In genomic region chr12:118373628-118374027, GRCh38 we compare ENCODE assay signal across 8 cellular contexts. TPM values are rescaled to one million over a fixed set of nuclear protein-coding genes. Genes with fewer than 3 reads are reported as not detected.
DNase-seq lines count a peak whose midpoint lies in the region; ATAC-seq, FAIRE-seq and TF ChIP-seq lines count a peak whose summit lies in the region.

No MANE protein-coding gene starts in this region.

- TF ChIP-seq POLR2A in H1 (IDR thresholded peaks at IDR 0.05; ENCODE audit: control extremely low read depth in 1 of 2, low read depth in 2 of 2, low read length in 2 of 2): no peak

- H4K5ac ChIP-seq in H1 (ENCODE audit: insufficient read length, low read depth, low read length): no peak overlapping the region

- H4K8ac ChIP-seq in H1 (ENCODE audit: extremely low read depth, insufficient read depth, low read length): no peak overlapping the region

- H3K18ac ChIP-seq in H1 (ENCODE audit: extremely low read depth, low read length): no peak overlapping the region

- no peak overlapping the region for H3K23ac ChIP-seq in H1 (ENCODE audit: insufficient read length)

- H3K4me3 ChIP-seq in NT2/D1 (ENCODE audit: insufficient read length, low read depth): peak overlapping the region; percentile 49
- H3K4me3 ChIP-seq in H1 (ENCODE audit: extremely low read depth in 1 of 4, insufficient read depth in 2 of 4, low read depth in 3 of 4, low read length in 4 of 4): peak overlapping the region; percentile 48 to 97 (median 62); a peak in 7 of 8 replicates
- peak overlapping the region; percentile 95 for H3K4me3 ChIP-seq in neuron (ENCODE audit: low read length)

- WGBS in H1 (ENCODE audit: extremely low coverage in 1 of 2, insufficient coverage in 1 of 2, insufficient read length in 1 of 2, insufficient replicate concordance in 2 of 2, low coverage in 1 of 2, low lambda C conversion rate in 2 of 2, missing lambda C conversion rate in 1 of 2), 2 experiments: 86% methylated on average over 5 of the region's 5 CpGs; no CpG with 5 or more reads in 1 of the 2 experiments

- CTCF ChIA-PET in H1 (lab: Charles Lee; ENCODE audit: partially characterized antibody): interaction anchor here (0.5 to 7.4 kb wide), 5 partner anchors 19 to 356 kb away, joined by 3 to 120 read pairs (median 3); no protein-coding TSS in a partner anchor

- TF ChIP-seq RAD21 in H1 (IDR thresholded peaks at IDR 0.05 in 1 of 2, conservative IDR thresholded peaks at IDR 0.05 in 1 of 2; ENCODE audit: low read depth in 2 of 2, low read length in 2 of 2): no peak

- no peak overlapping the region for H2AFZ ChIP-seq in H1 (ENCODE audit: low read length)
- H2AFZ ChIP-seq in neuron (ENCODE audit: low read depth, low read length): peak overlapping the region; percentile 68

- peak overlapping the region in 6 of 7 donors; percentile 86 to 96 (median 94) for H3K27ac Mint-ChIP-seq in CD14-positive monocyte

- peaks cover 3 to 18% of the 10 kb centered on the region in 2 experiments for H3K79me2 ChIP-seq in H1 (ENCODE audit: control insufficient read depth in 1 of 2, insufficient read depth in 2 of 2, low read length in 2 of 2)

- 0 out of 2 replicates have a peak, but pooled peaks cover 3% of the 10 kb centered on the region for H3K79me1 ChIP-seq in H1 (ENCODE audit: low read depth, low read length)

- peaks cover 0 to 3% (median 0%) of the 10 kb centered on the region in 7 donors for H3K9me3 Mint-ChIP-seq in CD14-positive monocyte

- POLR2A ChIA-PET in H1 (lab: Charles Lee; ENCODE audit: partially characterized antibody): interaction anchor here (0.6 to 1.5 kb wide), 4 partner anchors 161 to 238 kb away, joined by 3 read pairs; partner anchors contain the start of gene PEBP1

- TF ChIP-seq CTCF in CD14-positive monocyte (IDR thresholded peaks at IDR 0.05) (no peak), H1 (IDR thresholded peaks at IDR 0.05; ENCODE audit: control extremely low read depth in 1 of 3, insufficient read depth in 1 of 3, low read depth in 1 of 3, low read length in 3 of 3) (no peak)

- no peak overlapping the region for H3K56ac ChIP-seq in H1 (replicated peaks; ENCODE audit: insufficient read length, low read depth, low read length)

- peaks cover 23% of the 10 kb centered on the region for H3K23me2 ChIP-seq in H1 (ENCODE audit: low read depth, low read length)

- H2BK5ac ChIP-seq in H1 (ENCODE audit: low read depth, low read length): no peak overlapping the region

- H3K4me1 ChIP-seq in NT2/D1 (ENCODE audit: insufficient read depth, insufficient read length) (peaks cover 3% of the 10 kb centered on the region), H1 (replicated peaks in 1 of 4; ENCODE audit: control insufficient read depth in 3 of 4, insufficient read depth in 4 of 4, low read length in 3 of 4) (peaks cover 5 to 9% (median 7%) of the 10 kb centered on the region in 4 experiments; a peak in 6 of 7 replicates), neuron (ENCODE audit: insufficient read depth, low read length) (peaks cover 43% of the 10 kb centered on the region)

- H3K27me3 ChIP-seq in NT2/D1 (ENCODE audit: insufficient read depth, insufficient read length) (peaks cover 33% of the 10 kb centered on the region), H1 (replicated peaks in 1 of 4; ENCODE audit: control insufficient read depth in 3 of 4, extremely low read depth in 1 of 4, insufficient read depth in 3 of 4, low read length in 3 of 4) (peaks cover 0 to 13% (median 8%) of the 10 kb centered on the region in 4 experiments; a peak in 5 of 7 replicates), neuron (ENCODE audit: insufficient read depth, low read length) (peaks cover 25% of the 10 kb centered on the region)

- no peaks in the 10 kb centered on the region for H3K27me3 Mint-ChIP-seq in CD14-positive monocyte (ENCODE audit: low read depth in 3 of 3)

- peaks cover 0 to 2% of the 10 kb centered on the region in 2 donors for H3K36me3 Mint-ChIP-seq in CD14-positive monocyte

- DNase-seq in CD14-positive monocyte (ENCODE audit: low spot score) (no peak), NT2/D1 (ENCODE audit: low read depth, low spot score) (no peak), H1 (ENCODE audit: low read depth in 1 of 2, low spot score in 2 of 2) (no peak), NOMO-1 (lab: John Stamatoyannopoulos, UW; ENCODE audit: unreplicated experiment in 2 of 2) (no peak), retina (no peak)
- no peak for DNase-seq in stimulated activated CD4-positive, alpha-beta T cell treated with anti-CD3 and anti-CD28 coated beads, Interleukin-15, amount 100 ng/mL, for 24 hours

- H4K91ac ChIP-seq in H1 (replicated peaks; ENCODE audit: insufficient read length, low read length): no peak overlapping the region

- H3K14ac ChIP-seq in H1 (ENCODE audit: insufficient read length): no peak overlapping the region

- H3K9ac ChIP-seq in NT2/D1 (ENCODE audit: insufficient read length, low read depth) (peak overlapping the region; percentile 38), H1 (replicated peaks in 1 of 4; ENCODE audit: extremely low read depth in 1 of 4, low read depth in 3 of 4, low read length in 3 of 4) (no peak overlapping the region; a peak in 1 of 7 replicates)

- peak overlapping the region; percentile 74 to 78 for H3K4me2 ChIP-seq in H1 (ENCODE audit: insufficient read depth in 1 of 2, low read depth in 2 of 2, low read length in 2 of 2)

- H2BK120ac ChIP-seq in H1 (replicated peaks; ENCODE audit: low read depth, low read length): no peak overlapping the region

- H2AK5ac ChIP-seq in H1 (ENCODE audit: low read depth, low read length): no peak overlapping the region

- no peak overlapping the region for H2BK15ac ChIP-seq in H1 (ENCODE audit: low read length)

- H3K4ac ChIP-seq in H1 (replicated peaks; ENCODE audit: insufficient read length, low read depth, low read length): no peak overlapping the region

- no peak for ATAC-seq in GM18868 (IDR thresholded peaks at IDR 0.05; ENCODE audit: unreplicated experiment)

- no peak overlapping the region for H3K27ac ChIP-seq in H1 (ENCODE audit: low read depth, low read length)

- H4K20me1 ChIP-seq in H1 (replicated peaks in 1 of 2; ENCODE audit: control insufficient read depth in 1 of 2, insufficient read depth in 2 of 2, low read length in 2 of 2): peaks cover 4 to 6% of the 10 kb centered on the region in 2 experiments

- no peak overlapping the region for H2BK12ac ChIP-seq in H1 (ENCODE audit: low read depth, low read length)

- intact Hi-C loops in CD14-positive monocyte (cut with micrococcal nuclease): loop anchor here (2.0 to 10.0 kb wide), 8 partner anchors 17 to 319 kb away; partner anchors contain the start of gene WSB2 (in 1 of the 2)

- peaks cover 47% of the 10 kb centered on the region for H3K4me1 Mint-ChIP-seq in CD14-positive monocyte

- H3K9me3 ChIP-seq in NT2/D1 (ENCODE audit: insufficient read depth, low read length): no peaks in the 10 kb centered on the region
- H3K9me3 ChIP-seq in H1 (ENCODE audit: insufficient read depth in 2 of 2, low read depth in 1 of 2, low read length in 1 of 2): no peaks in the 10 kb centered on the region
- no peaks in the 10 kb centered on the region for H3K9me3 ChIP-seq in neuron (ENCODE audit: low read length)

- no peak for FAIRE-seq in H1 (lab: Jason Lieb, UNC)

- no peak overlapping the region for H2BK20ac ChIP-seq in H1 (ENCODE audit: low read length)

- H3K36me3 ChIP-seq in NT2/D1 (ENCODE audit: insufficient read depth, insufficient read length, low read length) (peaks cover 3% of the 10 kb centered on the region), H1 (ENCODE audit: control insufficient read depth in 2 of 4, insufficient read depth in 4 of 4, low read length in 3 of 4) (no peaks in the 10 kb centered on the region), neuron (ENCODE audit: insufficient read depth, low read length) (no peaks in the 10 kb centered on the region)

- TF ChIP-seq EP300 in H1 (IDR thresholded peaks at IDR 0.05; ENCODE audit: borderline replicate concordance in 1 of 2, low read depth in 2 of 2, low read length in 2 of 2): no peak

- peak overlapping the region in 1 of 2 donors; percentile 82 for H3K4me3 Mint-ChIP-seq in CD14-positive monocyte

TF ChIP-seq in H1, 55 proteins besides CTCF, POLR2A, EP300 and RAD21 (continues in another document):
- TF ChIP-seq BCL11A (IDR thresholded peaks at IDR 0.05; ENCODE audit: low read depth in 2 of 2, low read length in 2 of 2): no peak
- TF ChIP-seq RBBP5 (IDR thresholded peaks at IDR 0.05; ENCODE audit: borderline replicate concordance, low read depth, low read length): no peak
- TF ChIP-seq CTBP2 (IDR thresholded peaks at IDR 0.05; ENCODE audit: borderline replicate concordance, insufficient read depth, insufficient read length, low read length): no peak
- TF ChIP-seq RXRA (IDR thresholded peaks at IDR 0.05; ENCODE audit: insufficient read depth, low read depth, low read length): no peak
- TF ChIP-seq GABPA (IDR thresholded peaks at IDR 0.05; ENCODE audit: borderline replicate concordance, insufficient read depth, low read length): no peak
- no peak for TF ChIP-seq POU5F1 (IDR thresholded peaks at IDR 0.05; ENCODE audit: low read depth, low read length)
- TF ChIP-seq NRF1 (IDR thresholded peaks at IDR 0.05; ENCODE audit: low read depth, low read length): no peak
- no peak for TF ChIP-seq TEAD4 (IDR thresholded peaks at IDR 0.05; ENCODE audit: low read depth, low read length)
- no peak for TF ChIP-seq SIRT6 (IDR thresholded peaks at IDR 0.05; ENCODE audit: low read length)
- no peak for TF ChIP-seq NANOG (IDR thresholded peaks at IDR 0.05; ENCODE audit: insufficient read depth, low read depth, low read length, poor library complexity, severe bottlenecking)

RNA-seq across cellular contexts. Expression of gene TAOK3, which starts 0.9 kb away (rescaled TPM):
- polyA plus RNA-seq in CD14-positive monocyte: 10 to 100 TPM; 19.7 to 58.3 TPM
- total RNA-seq in H1 (2021; fragmentation: NEBNext Ultra II Directional; extraction: Animal tissue kit (Norgen Biotek cat#: 25700)): 9.2 and 9.3 TPM in 2 replicates
- 4.7 and 5.2 TPM in 2 replicates for polyA plus RNA-seq in H1 (2011; rRNA removed)
- polyA plus RNA-seq in H1 (2011; cell fraction: cytosol; rRNA removed): 3.7 TPM
- 8.3 TPM for polyA plus RNA-seq in H1 (2011; cell fraction: nucleus; rRNA removed)
- 4.1 to 7.6 TPM (median 6.0 TPM) in 4 replicates for polyA plus RNA-seq in H1 (2012, experiment 1 of 2)
- polyA plus RNA-seq in H1 (2012, experiment 2 of 2): 0.73 TPM
- polyA plus RNA-seq in H1 (2013, experiment 1 of 2): 9.5 TPM
- polyA plus RNA-seq in H1 (2013, experiment 2 of 2): 8.5 TPM
- polyA minus RNA-seq in H1 (2011; rRNA and poly(A)+ RNA removed): 15.9 and 16.8 TPM in 2 replicates
- 6.5 TPM for polyA minus RNA-seq in H1 (2011; cell fraction: cytosol; rRNA and poly(A)+ RNA removed)
- 24.7 TPM for polyA minus RNA-seq in H1 (2011; cell fraction: nucleus; rRNA and poly(A)+ RNA removed)

RNA-seq across cellular contexts. Expression of gene SUDS3, which starts 2.7 kb away (rescaled TPM):
- polyA plus RNA-seq in CD14-positive monocyte: 1 to 10 TPM; 8.2 to 9.1 TPM
- total RNA-seq in H1 (2021; fragmentation: NEBNext Ultra II Directional; extraction: Animal tissue kit (Norgen Biotek cat#: 25700)): 54.2 and 58.7 TPM in 2 replicates
- 21.0 and 30.0 TPM in 2 replicates for polyA plus RNA-seq in H1 (2011; rRNA removed)
- 33.7 TPM for polyA plus RNA-seq in H1 (2011; cell fraction: cytosol; rRNA removed)
- 23.5 TPM for polyA plus RNA-seq in H1 (2011; cell fraction: nucleus; rRNA removed)
- 26.8 to 43.7 TPM (median 29.3 TPM) in 4 replicates for polyA plus RNA-seq in H1 (2012, experiment 1 of 2)
- 6.0 TPM for polyA plus RNA-seq in H1 (2012, experiment 2 of 2)
- 37.4 TPM for polyA plus RNA-seq in H1 (2013, experiment 1 of 2)
- polyA plus RNA-seq in H1 (2013, experiment 2 of 2): 36.9 TPM
- 49.3 and 51.2 TPM in 2 replicates for polyA minus RNA-seq in H1 (2011; rRNA and poly(A)+ RNA removed)
- 32.2 TPM for polyA minus RNA-seq in H1 (2011; cell fraction: cytosol; rRNA and poly(A)+ RNA removed)
- polyA minus RNA-seq in H1 (2011; cell fraction: nucleus; rRNA and poly(A)+ RNA removed): 42.2 TPM
